In the genomic region with DNA sequence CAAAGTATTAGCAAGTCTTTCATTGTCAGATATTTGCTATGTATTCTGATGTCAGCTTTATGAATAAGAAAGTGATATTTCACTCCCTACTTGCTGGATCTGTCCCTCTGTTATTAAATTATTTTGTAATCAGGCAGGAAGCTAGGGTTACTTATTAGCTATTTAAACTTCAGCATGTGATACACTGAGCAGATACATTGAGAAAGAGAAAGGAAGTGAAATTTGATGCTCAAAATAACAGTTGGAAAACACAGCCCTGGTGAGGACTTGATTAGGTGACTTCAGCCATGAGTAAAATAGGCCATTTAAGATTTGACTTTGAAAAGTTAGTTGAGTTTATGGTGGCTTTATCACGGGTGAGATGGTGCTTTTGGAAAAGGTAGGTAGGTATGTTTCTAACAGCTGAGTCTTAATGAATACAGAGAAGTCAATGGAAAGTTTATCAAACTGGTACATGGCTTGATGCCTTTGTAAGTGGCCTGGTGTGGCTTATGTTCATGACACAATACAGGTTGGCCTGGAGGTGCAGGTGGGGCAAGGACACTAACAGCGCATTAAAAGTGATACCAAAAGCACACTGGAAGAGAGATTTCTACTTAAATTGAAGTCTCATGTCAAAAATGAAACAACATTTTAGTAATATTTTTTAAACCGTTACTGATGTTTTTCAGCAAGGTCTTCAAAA, we compare ENCODE assay signal across 15 cellular contexts.
DNase-seq lines count a peak whose midpoint lies in the region; ATAC-seq and TF ChIP-seq lines count a peak whose summit lies in the region.
"Had no signal": no experiment of that assay in that cellular context is flagged by ENCODE, and none has a peak within 500 bp of the region (broad histone marks: within the 10 kb centered on the region; RNA-seq: fewer than 3 reads in every experiment).

No MANE protein-coding gene starts in this region.

- H3K36me3 ChIP-seq in adipocyte (ENCODE audit: control insufficient read depth, insufficient read depth, low read length, severe bottlenecking): no peaks in the 10 kb centered on the region
- H3K36me3 ChIP-seq in adrenal gland (replicated peaks in 1 of 2): no peaks in the 10 kb centered on the region
- no peaks in the 10 kb centered on the region for H3K36me3 ChIP-seq in right lobe of liver
- no peaks in the 10 kb centered on the region for H3K36me3 ChIP-seq in colonic mucosa
- H3K36me3 ChIP-seq: heart left ventricle, sigmoid colon had no signal

- H3K27ac ChIP-seq in adrenal gland (no peak overlapping the region), right lobe of liver (no peak overlapping the region), colonic mucosa (no peak overlapping the region)
- H3K27ac ChIP-seq: heart left ventricle, sigmoid colon had no signal

- WGBS in adrenal gland, 4 donors: 69 to 84% (median 78%) methylated on average over 3 of the region's 3 CpGs
- WGBS in right lobe of liver (ENCODE audit: insufficient coverage, low coverage, low lambda C conversion rate, missing lambda C conversion rate): 53% methylated on average over 3 of the region's 3 CpGs

- DNase-seq in adipocyte (ENCODE audit: low read depth): peak; percentile 0
- DNase-seq in adrenal gland: no peak
- no peak for DNase-seq in ecto neural progenitor cell (ENCODE audit: low spot score)
- DNase-seq in right lobe of liver: no peak
- DNase-seq in colonic mucosa: no peak
- DNase-seq: central memory CD4-positive, alpha-beta T cell; DMS79; heart left ventricle; NCI-H446 treated with DMSO at 0.1 percent for 48 hours; nephron progenitor cell; RPMI8226; sigmoid colon had no signal

- no peaks in the 10 kb centered on the region for H3K4me1 ChIP-seq in adipocyte (ENCODE audit: control insufficient read depth, insufficient read depth, low read length)
- no peaks in the 10 kb centered on the region for H3K4me1 ChIP-seq in adrenal gland (replicated peaks in 1 of 2)
- H3K4me1 ChIP-seq in right lobe of liver: no peaks in the 10 kb centered on the region
- H3K4me1 ChIP-seq in colonic mucosa: no peaks in the 10 kb centered on the region
- H3K4me1 ChIP-seq: heart left ventricle, sigmoid colon had no signal

- ATAC-seq in GM18517 (IDR thresholded peaks at IDR 0.05; ENCODE audit: unreplicated experiment): peak; percentile 88
- peak; percentile 62 for ATAC-seq in GM21529 (IDR thresholded peaks at IDR 0.05; ENCODE audit: unreplicated experiment)
- ATAC-seq in HG03097 (IDR thresholded peaks at IDR 0.05; ENCODE audit: low FRiP score, unreplicated experiment): peak; percentile 76
- no peak for ATAC-seq in right lobe of liver
- ATAC-seq: heart left ventricle had no signal

- H3K4me3 ChIP-seq in adipocyte (ENCODE audit: low read length) (no peak overlapping the region), adrenal gland (no peak overlapping the region), right lobe of liver (no peak overlapping the region), colonic mucosa (no peak overlapping the region)
- H3K4me3 ChIP-seq: heart left ventricle, sigmoid colon had no signal

- H3K27me3 ChIP-seq in adipocyte (replicated peaks; ENCODE audit: control insufficient read depth, insufficient read depth, low read length) (no peaks in the 10 kb centered on the region), adrenal gland (no peaks in the 10 kb centered on the region), right lobe of liver (no peaks in the 10 kb centered on the region), colonic mucosa (no peaks in the 10 kb centered on the region)
- H3K27me3 ChIP-seq: heart left ventricle, sigmoid colon had no signal

- H3K9me3 ChIP-seq in adipocyte (ENCODE audit: control insufficient read depth, low read length) (peaks cover 2% of the 10 kb centered on the region), adrenal gland (replicated peaks in 1 of 3) (no peaks in the 10 kb centered on the region), right lobe of liver (no peaks in the 10 kb centered on the region), colonic mucosa (no peaks in the 10 kb centered on the region)

- TF ChIP-seq POLR2A in adrenal gland (IDR thresholded peaks at IDR 0.05) (no peak), right lobe of liver (IDR thresholded peaks at IDR 0.05) (no peak)

- intact Hi-C loops in adrenal gland (cut with DNase I): no loop called here
- intact Hi-C loops in right lobe of liver (cut with DNase I): no loop called here
- intact Hi-C loops in colonic mucosa (cut with DNase I): no loop called here

- H3K9ac ChIP-seq in adipocyte (ENCODE audit: low read length) (no peak overlapping the region), colonic mucosa (ENCODE audit: low read depth in 2 of 2, low read length in 2 of 2) (no peak overlapping the region)

- TF ChIP-seq CTCF in adrenal gland (IDR thresholded peaks at IDR 0.05) (no peak), right lobe of liver (IDR thresholded peaks at IDR 0.05) (no peak), colonic mucosa (IDR thresholded peaks at IDR 0.05) (no peak)

Comparison
In these comparisons a context has a peak if more than half of its experiments do, and no peak if none do; other contexts are left out.
1. ATAC-seq: peak in GM18517 (single experiment), GM21529 (single experiment) and HG03097 (single experiment); none in right lobe of liver (0 of 4).